8 cellular contexts compared by ENCODE assay signal in genomic region chrX:85243761-85244410, GRCh38. TPM values are rescaled to one million over a fixed set of nuclear protein-coding genes. Genes with fewer than 3 reads are reported as not detected.
DNase-seq lines count a peak whose midpoint lies in the region; ATAC-seq, FAIRE-seq and TF ChIP-seq lines count a peak whose summit lies in the region.

Gene SATL1 (minus strand): TSS chrX:85243779. CDS start chrX:85108968, 134,811 bp downstream.
Gene ZNF711 (plus strand): TSS chrX:85243991. CDS start chrX:85247573, 3,582 bp downstream.

- POLR2A ChIA-PET in A549 (lab: Yijun Ruan, JAX): interaction anchor here (0.7 kb wide), 1 partner anchor 45 kb away, joined by 3 read pairs; no protein-coding TSS in a partner anchor

- H3K9me3 ChIP-seq in A549 (no peaks in the 10 kb centered on the region), ovary (no peaks in the 10 kb centered on the region)

- H3K4me1 ChIP-seq in A549 (no peaks in the 10 kb centered on the region), ovary (ENCODE audit: insufficient read depth) (no peaks in the 10 kb centered on the region)

- peak within 1 kb of the TSS; percentile 83 for H3K4me2 ChIP-seq in A549

- FAIRE-seq in A549 (lab: Jason Lieb, UNC): no peak

- intact Hi-C loops in left ventricle myocardium superior (cut with micrococcal nuclease): no loop called here
- intact Hi-C loops in ovary (cut with DNase I): no loop called here

- CTCF ChIA-PET in A549 (lab: Yijun Ruan, JAX): interaction anchor here (0.7 kb wide), 1 partner anchor 1637 kb away, joined by 3 read pairs; no protein-coding TSS in a partner anchor

- no peaks in the 10 kb centered on the region for H3K36me3 ChIP-seq in ovary

- no peak for TF ChIP-seq EP300 in A549 (IDR thresholded peaks at IDR 0.05)
- TF ChIP-seq EP300 in ovary (IDR thresholded peaks at IDR 0.05): no peak

- DNase-seq in A549 (ENCODE audit: low read depth in 1 of 2, low spot score in 1 of 2): peak; percentile 14 to 51
- peak; percentile 97 for DNase-seq in NCI-H69 (lab: John Stamatoyannopoulos, UW)
- peak in 54 of 56 donors; percentile 0 to 73 (median 29) for DNase-seq in amygdala (lab: John Stamatoyannopoulos, UW)
- DNase-seq in left ventricle myocardium superior: peak; percentile 44
- DNase-seq in ovary: peak; percentile 51 to 71 (median 64)
- DNase-seq in T-helper 9 cell: no peak

- TF ChIP-seq CTCF in A549 (IDR thresholded peaks at IDR 0.05) (no peak), ovary (IDR thresholded peaks at IDR 0.05) (no peak)

- TF ChIP-seq RAD21 in A549 (conservative IDR thresholded peaks at IDR 0.05 in 1 of 2, IDR thresholded peaks at IDR 0.05 in 1 of 2): no peak

- peak; percentile 87 to 88 for ATAC-seq in A549
- ATAC-seq in GM18499 (IDR thresholded peaks at IDR 0.05; ENCODE audit: insufficient read depth, unreplicated experiment): peak; percentile 38
- ATAC-seq in HG03159 (IDR thresholded peaks at IDR 0.05; ENCODE audit: unreplicated experiment): peak; percentile 47
- ATAC-seq in left ventricle myocardium superior: peak; percentile 83

- H3K27ac ChIP-seq in A549: peak within 1 kb of the TSS; percentile 66 to 82; a peak in 5 of 6 replicates
- peak within 1 kb of the TSS in 1 of 2 donors; percentile 29 for H3K27ac ChIP-seq in ovary

- H3K4me3 ChIP-seq in A549 (peak within 1 kb of the TSS; percentile 83), ovary (peak within 1 kb of the TSS; percentile 53)

- H3K27me3 ChIP-seq in ovary: no peaks in the 10 kb centered on the region

- no peak for TF ChIP-seq POLR2A in A549 (IDR thresholded peaks at IDR 0.05; ENCODE audit: low read length)
- no peak for TF ChIP-seq POLR2A in ovary (IDR thresholded peaks at IDR 0.05)

- WGBS in A549 (ENCODE audit: missing lambda C conversion rate): 2% methylated on average over 25 of the region's 65 CpGs
- 29 to 36% (median 34%) methylated on average over 65 of the region's 65 CpGs for WGBS in ovary, 3 donors

TF ChIP-seq in A549, 52 proteins besides CTCF, POLR2A, EP300 and RAD21 (continues in another document):
- TF ChIP-seq FOSB (CRISPR knock-in tag; IDR thresholded peaks at IDR 0.05): no peak
- 0 out of 5 replicates have a peak, but pooled peaks of 1 of the 2 experiments have one; percentile 35 for TF ChIP-seq JUN (IDR thresholded peaks at IDR 0.05)
- TF ChIP-seq ZFP36 (IDR thresholded peaks at IDR 0.05; ENCODE audit: borderline replicate concordance, partially characterized antibody): no peak
- TF ChIP-seq USF2 (IDR thresholded peaks at IDR 0.05): no peak
- no peak for TF ChIP-seq NFE2L2 (conservative IDR thresholded peaks at IDR 0.05; ENCODE audit: low read length)
- TF ChIP-seq CBX8 (IDR thresholded peaks at IDR 0.05): no peak
- no peak for TF ChIP-seq ESRRA (IDR thresholded peaks at IDR 0.05; ENCODE audit: borderline replicate concordance, low read length)
- TF ChIP-seq RFX5 (IDR thresholded peaks at IDR 0.05): no peak
- TF ChIP-seq REST (IDR thresholded peaks at IDR 0.05): no peak
- no peak for TF ChIP-seq ZC3H11A (IDR thresholded peaks at IDR 0.05)
- TF ChIP-seq HOXB5 (CRISPR knock-in tag; IDR thresholded peaks at IDR 0.05): no peak
- TF ChIP-seq SMC3 (IDR thresholded peaks at IDR 0.05): no peak
- 0 out of 2 replicates have a peak, but pooled peaks have one; percentile 36 for TF ChIP-seq KDM1A (IDR thresholded peaks at IDR 0.05; ENCODE audit: low read depth)
- no peak for TF ChIP-seq NR3C1 (IDR thresholded peaks at IDR 0.05)
- TF ChIP-seq TFCP2L1 (CRISPR knock-in tag; IDR thresholded peaks at IDR 0.05): no peak
- TF ChIP-seq PHF8 (IDR thresholded peaks at IDR 0.05; ENCODE audit: borderline replicate concordance, low read depth): peak; percentile 16; the same call in 1 of the 2 replicates
- no peak for TF ChIP-seq HMGXB4 (CRISPR knock-in tag; IDR thresholded peaks at IDR 0.05; ENCODE audit: borderline replicate concordance)
- TF ChIP-seq MAZ (IDR thresholded peaks at IDR 0.05; ENCODE audit: borderline replicate concordance, low read depth, low read length): no peak
- no peak for TF ChIP-seq HDAC2 (IDR thresholded peaks at IDR 0.05)
- no peak for TF ChIP-seq BCL3 (IDR thresholded peaks at IDR 0.05)
- TF ChIP-seq MAX (IDR thresholded peaks at IDR 0.05): no peak; the same call in 1 of the 2 replicates
- no peak for TF ChIP-seq NPAS2 (CRISPR knock-in tag; IDR thresholded peaks at IDR 0.05; ENCODE audit: borderline replicate concordance)
- peak; percentile 59 for TF ChIP-seq MAFK (IDR thresholded peaks at IDR 0.05; ENCODE audit: partially characterized antibody)

RNA-seq across cellular contexts. Expression of gene SATL1, which starts in this region (rescaled TPM):
- polyA plus RNA-seq in A549 (2011; rRNA removed) (0.06 TPM in 1 of 2 replicates, not detected in the other), A549 (2017; fragmentation: RNase III; extraction: RNeasy Plus Mini Kit Qiagen cat#74134 plus additional on column Dnase treatment) (0.03 to 0.04 TPM (median 0.03 TPM) in 3 replicates), ovary (under 1 TPM in 1 of 2 donors, not detected in 1; 0.02 TPM)
- polyA plus RNA-seq in A549 (2012; cell fraction: cytosol; rRNA removed): 0.01 TPM in 1 of 2 replicates, not detected in the other
- polyA plus RNA-seq in A549 (2012; cell fraction: nucleus; rRNA removed): not detected in 2 replicates
- polyA minus RNA-seq in A549 (2011; rRNA and poly(A)+ RNA removed): not detected in 2 replicates
- total RNA-seq in left ventricle myocardium superior (not detected), ovary (under 1 TPM in 1 of 7 donors, not detected in 6; 0.10 TPM)

RNA-seq across cellular contexts. Expression of gene ZNF711, which starts in this region (rescaled TPM):
- polyA plus RNA-seq in A549 (2011; rRNA removed) (5.7 and 7.8 TPM in 2 replicates), A549 (2017; fragmentation: RNase III; extraction: RNeasy Plus Mini Kit Qiagen cat#74134 plus additional on column Dnase treatment) (1.3 to 1.4 TPM (median 1.4 TPM) in 3 replicates), ovary (1 to 10 TPM; 6.1 to 7.8 TPM)
- polyA plus RNA-seq in A549 (2012; cell fraction: cytosol; rRNA removed): 0.84 and 0.85 TPM in 2 replicates
- polyA plus RNA-seq in A549 (2012; cell fraction: nucleus; rRNA removed): 0.61 and 0.84 TPM in 2 replicates
- polyA minus RNA-seq in A549 (2011; rRNA and poly(A)+ RNA removed): 2.2 TPM in 2 replicates
- total RNA-seq in left ventricle myocardium superior (0.62 TPM), ovary (1 to 10 TPM; 5.3 to 8.8 (median 6.2) TPM)

Comparison
In these comparisons a context has a peak if more than half of its experiments do, and no peak if none do; other contexts are left out.
1. Peak in DNase-seq and ATAC-seq in left ventricle myocardium superior; RNA of the genes that start here not detected or under 1 TPM.